In the genomic region with DNA sequence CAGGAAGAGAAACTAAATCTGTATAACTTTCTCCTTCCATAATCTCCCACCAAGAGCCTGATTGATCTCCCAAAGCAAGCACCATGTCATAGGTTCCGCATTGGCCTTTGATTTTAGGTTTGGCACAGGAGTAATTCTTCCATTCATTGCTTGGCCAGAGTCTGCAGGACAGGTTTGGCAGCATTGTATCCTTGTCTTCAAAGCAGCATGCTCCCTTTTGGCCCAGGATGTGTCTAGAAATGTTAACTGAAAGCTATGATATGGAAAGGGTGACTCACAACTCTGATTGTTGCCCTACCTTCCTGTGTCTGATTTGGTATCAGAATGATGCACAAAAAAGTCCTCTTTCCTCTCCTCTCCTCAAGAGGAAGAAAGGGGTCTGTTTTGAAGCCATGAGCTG, we compare ENCODE assay signal across 26 cellular contexts.
"Had no signal": no experiment of that assay in that cellular context is flagged by ENCODE, and none has a peak within 500 bp of the region (broad histone marks: within the 10 kb centered on the region; RNA-seq: fewer than 3 reads in every experiment).

No MANE protein-coding gene starts in this region.

- H3K4me1 ChIP-seq: gastroesophageal sphincter, left ventricle myocardium inferior, right atrium auricular region, upper lobe of right lung had no signal

- H3K27ac ChIP-seq: gastroesophageal sphincter, left ventricle myocardium inferior, right atrium auricular region, thoracic aorta, upper lobe of right lung had no signal

- H3K4me1 Mint-ChIP-seq: activated CD8-positive, alpha-beta memory T cell treated with anti-CD3 and anti-CD28 coated beads, Interleukin-2, amount 10 ng/mL, durations not matched to agents 7 days and 5 days; activated naive CD4-positive, alpha-beta T cell treated with anti-CD3 and anti-CD28 coated beads, Interleukin-2, amount 50 U/mL, for 24 hours; activated naive CD8-positive, alpha-beta T cell treated with anti-CD3 and anti-CD28 coated beads, Interleukin-2, amount 50 U/mL, for 24 hours; immature natural killer cell; WTC11 had no signal

- H3K4me3 Mint-ChIP-seq: activated CD8-positive, alpha-beta memory T cell treated with anti-CD3 and anti-CD28 coated beads, Interleukin-2, amount 10 ng/mL, durations not matched to agents 7 days and 5 days; activated CD8-positive, alpha-beta T cell treated with anti-CD3 and anti-CD28 coated beads, Interleukin-2, amount 10 ng/mL, durations not matched to agents 7 days and 5 days; activated naive CD4-positive, alpha-beta T cell treated with anti-CD3 and anti-CD28 coated beads, Interleukin-2, amount 50 U/mL, for 24 hours; activated naive CD8-positive, alpha-beta T cell treated with anti-CD3 and anti-CD28 coated beads, Interleukin-2, amount 50 U/mL, for 24 hours; dendritic cell treated with granulocyte-macrophage colony-stimulating factor and Interleukin-4, amounts not matched to agents 40 ng/mL and 50 ng/mL, for 4 days; immature natural killer cell; natural killer cell treated with Interleukin-12 subunit alpha and Interleukin-12 subunit beta and Interleukin-15 and Interleukin-18, amount 100 ng/mL, for 72 hours; WTC11 had no signal

- H3K27me3 Mint-ChIP-seq: activated CD8-positive, alpha-beta memory T cell treated with anti-CD3 and anti-CD28 coated beads, Interleukin-2, amount 10 ng/mL, durations not matched to agents 7 days and 5 days; activated naive CD4-positive, alpha-beta T cell treated with anti-CD3 and anti-CD28 coated beads, Interleukin-2, amount 50 U/mL, for 24 hours; activated naive CD8-positive, alpha-beta T cell treated with anti-CD3 and anti-CD28 coated beads, Interleukin-2, amount 50 U/mL, for 24 hours; dendritic cell treated with granulocyte-macrophage colony-stimulating factor and Interleukin-4, amounts not matched to agents 40 ng/mL and 50 ng/mL, for 4 days; natural killer cell treated with Interleukin-12 subunit alpha and Interleukin-12 subunit beta and Interleukin-15 and Interleukin-18, amount 100 ng/mL, for 72 hours had no signal

- ATAC-seq: activated CD8-positive, alpha-beta memory T cell treated with anti-CD3 and anti-CD28 coated beads, Interleukin-2, amount 10 ng/mL, durations not matched to agents 7 days and 5 days; activated CD8-positive, alpha-beta T cell treated with anti-CD3 and anti-CD28 coated beads, Interleukin-2, amount 10 ng/mL, durations not matched to agents 7 days and 5 days; activated naive CD8-positive, alpha-beta T cell treated with anti-CD3 and anti-CD28 coated beads, Interleukin-2, amount 50 U/mL, for 24 hours; gastroesophageal sphincter; mucosa of descending colon; natural killer cell treated with Interleukin-12 subunit alpha and Interleukin-12 subunit beta and Interleukin-15 and Interleukin-18, amount 100 ng/mL, for 72 hours; upper lobe of right lung; WTC11 had no signal

- DNase-seq: activated CD4-positive, alpha-beta T cell treated with anti-CD3 and anti-CD28 coated beads for 1 hour; activated CD8-positive, alpha-beta memory T cell treated with anti-CD3 and anti-CD28 coated beads, Interleukin-2, amount 10 ng/mL, durations not matched to agents 7 days and 5 days; activated CD8-positive, alpha-beta T cell treated with anti-CD3 and anti-CD28 coated beads, Interleukin-2, amount 10 ng/mL, durations not matched to agents 7 days and 5 days; activated naive CD8-positive, alpha-beta T cell treated with anti-CD3 and anti-CD28 coated beads, Interleukin-2, amount 50 U/mL, for 24 hours; activated T-cell treated with anti-CD3 and anti-CD28 coated beads, Interleukin-2, amount 50 U/mL, for 48 hours; amygdala; central memory CD4-positive, alpha-beta T cell; head of caudate nucleus; hypothalamus; immature natural killer cell; left ventricle myocardium inferior; mucosa of descending colon; stimulated activated CD4-positive, alpha-beta T cell treated with anti-CD3 and anti-CD28 coated beads, Interleukin-1b, Interleukin-23, amount 100 ng/mL, for 48 hours; stimulated activated naive CD4-positive, alpha-beta T cell treated with Interleukin-2 at 50 U/mL for 16 hours; T-helper 2 cell; upper lobe of right lung had no signal

- H3K9me3 ChIP-seq: gastroesophageal sphincter, left ventricle myocardium inferior, right atrium auricular region, thoracic aorta, upper lobe of right lung had no signal

- H3K4me2 ChIP-seq: smooth muscle cell had no signal

- H3K4me3 ChIP-seq: gastroesophageal sphincter, left ventricle myocardium inferior, lung, mucosa of descending colon, right atrium auricular region, smooth muscle cell, thoracic aorta, upper lobe of right lung had no signal

- H3K36me3 ChIP-seq: gastroesophageal sphincter, left ventricle myocardium inferior, right atrium auricular region, thoracic aorta, upper lobe of right lung had no signal

- H3K27ac Mint-ChIP-seq: activated CD8-positive, alpha-beta memory T cell treated with anti-CD3 and anti-CD28 coated beads, Interleukin-2, amount 10 ng/mL, durations not matched to agents 7 days and 5 days; activated CD8-positive, alpha-beta T cell treated with anti-CD3 and anti-CD28 coated beads, Interleukin-2, amount 10 ng/mL, durations not matched to agents 7 days and 5 days; activated naive CD4-positive, alpha-beta T cell treated with anti-CD3 and anti-CD28 coated beads, Interleukin-2, amount 50 U/mL, for 24 hours; activated naive CD8-positive, alpha-beta T cell treated with anti-CD3 and anti-CD28 coated beads, Interleukin-2, amount 50 U/mL, for 24 hours; activated T-helper 2 cell treated with anti-CD3 and anti-CD28 coated beads, Interferon-gamma antibody, Interleukin-2, Interleukin-4, amounts not matched to agents 10 μg/mL and 5 μg/mL and 100 μg/mL, durations not matched to agents 14 hours and 24 hours and 36 hours; dendritic cell treated with granulocyte-macrophage colony-stimulating factor and Interleukin-4, amounts not matched to agents 40 ng/mL and 50 ng/mL, for 4 days; immature natural killer cell; natural killer cell treated with Interleukin-12 subunit alpha and Interleukin-12 subunit beta and Interleukin-15 and Interleukin-18, amount 100 ng/mL, for 72 hours; WTC11 had no signal

- H3K9me3 Mint-ChIP-seq: WTC11 had no signal

- H3K36me3 Mint-ChIP-seq: activated CD8-positive, alpha-beta memory T cell treated with anti-CD3 and anti-CD28 coated beads, Interleukin-2, amount 10 ng/mL, durations not matched to agents 7 days and 5 days; activated naive CD4-positive, alpha-beta T cell treated with anti-CD3 and anti-CD28 coated beads, Interleukin-2, amount 50 U/mL, for 24 hours; WTC11 had no signal

- H3K27me3 ChIP-seq: gastroesophageal sphincter, right atrium auricular region, upper lobe of right lung had no signal
